31 cellular contexts compared by ENCODE assay signal in genomic region chr12:53712059-53712643, GRCh38. TPM values are rescaled to one million over a fixed set of nuclear protein-coding genes. Genes with fewer than 3 reads are reported as not detected.
DNase-seq lines count a peak whose midpoint lies in the region; ATAC-seq lines count a peak whose summit lies in the region.
"Had no signal": no experiment of that assay in that cellular context is flagged by ENCODE, and none has a peak within 500 bp of the region (broad histone marks: within the 10 kb centered on the region; RNA-seq: fewer than 3 reads in every experiment).

No MANE protein-coding gene starts in this region.

- ATAC-seq in GM21360 (IDR thresholded peaks at IDR 0.05; ENCODE audit: unreplicated experiment) = no peak
- ATAC-seq: activated CD8-positive, alpha-beta memory T cell treated with anti-CD3 and anti-CD28 coated beads, Interleukin-2, amount 10 ng/mL, durations not matched to agents 7 days and 5 days; activated T-cell treated with anti-CD3 and anti-CD28 coated beads, Interleukin-2, amount 50 U/mL, for 4 hours; foreskin keratinocyte; lower lobe of right lung; psoas muscle; WTC11 had no signal

- DNase-seq in NCI-H1417 (lab: John Stamatoyannopoulos, UW) = peak in 2 of 3 experiments; percentile 34 to 69
- no peak for DNase-seq in NCI-H1417 treated with DMSO at 0.1 percent for 48 hours (lab: John Stamatoyannopoulos, UW)
- DNase-seq in SK-N-DZ (ENCODE audit: low spot score) = peak; percentile 49
- DNase-seq in kidney glomerular epithelial cell (lab: John Stamatoyannopoulos, UW) = peak; percentile 31
- no peak for DNase-seq in NCI-H146 (lab: John Stamatoyannopoulos, UW)
- no peak for DNase-seq in iPS-NIHi11 (ENCODE audit: low spot score)
- no peak for DNase-seq in NCI-H2107 (lab: John Stamatoyannopoulos, UW)
- DNase-seq: 8988T; activated CD8-positive, alpha-beta memory T cell treated with anti-CD3 and anti-CD28 coated beads, Interleukin-2, amount 10 ng/mL, durations not matched to agents 7 days and 5 days; activated gamma-delta T cell treated with Interleukin-2 at 50 U/mL for 16 hours; activated naive CD8-positive, alpha-beta T cell treated with anti-CD3 and anti-CD28 coated beads, Interleukin-2, amount 10 ng/mL, durations not matched to agents 7 days and 5 days; activated T-cell treated with anti-CD3 and anti-CD28 coated beads, Interleukin-2, amount 50 U/mL, for 4 hours; Calu3; central memory CD4-positive, alpha-beta T cell; DND-41; esophagus squamous epithelium; foreskin keratinocyte; GM23248; heart right ventricle; lower lobe of right lung; midbrain; naive B cell; NCI-H1930; NCI-H82; occipital lobe; psoas muscle; stimulated activated CD4-positive, alpha-beta T cell treated with anti-CD3 and anti-CD28 coated beads, Interleukin-4, amount 100 ng/mL, for 1 hour; T1000; transverse colon had no signal

RNA-seq across cellular contexts. Expression of gene CALCOCO1, which starts 15.1 kb away (rescaled TPM):
- polyA plus RNA-seq in SK-N-DZ (2014; cell fraction: cytosol; rRNA removed) = 51.8 and 62.2 TPM in 2 replicates
- polyA plus RNA-seq in SK-N-DZ (2014; cell fraction: nucleus; rRNA removed) = 236 and 252 TPM in 2 replicates

RNA-seq across cellular contexts. Expression of gene ATP5MC2, which starts 36.3 kb away (rescaled TPM):
- 1,037 and 1,180 TPM in 2 replicates for polyA plus RNA-seq in SK-N-DZ (2014; cell fraction: cytosol; rRNA removed)
- polyA plus RNA-seq in SK-N-DZ (2014; cell fraction: nucleus; rRNA removed) = 519 and 626 TPM in 2 replicates

RNA-seq across cellular contexts. Expression of gene CISTR, which starts 39.6 kb away (rescaled TPM):
- polyA plus RNA-seq in SK-N-DZ (2014; cell fraction: cytosol; rRNA removed) = not detected in 2 replicates
- not detected in 2 replicates for polyA plus RNA-seq in SK-N-DZ (2014; cell fraction: nucleus; rRNA removed)
- polyA plus RNA-seq: foreskin keratinocyte, GM23248, psoas muscle had no signal

Comparison
In these comparisons a context has a peak if more than half of its experiments do, and no peak if none do; other contexts are left out.
1. DNase-seq: peak in NCI-H1417 (2 of 3), SK-N-DZ (single experiment) and kidney glomerular epithelial cell (single experiment); none in NCI-H1417 treated with DMSO at 0.1 percent for 48 hours (single experiment), NCI-H146 (single experiment), iPS-NIHi11 (single experiment) and NCI-H2107 (single experiment).